ENCODE assay signal across 20 cellular contexts in genomic region chr7:14851610-14852009, GRCh38. TPM values are rescaled to one million over a fixed set of nuclear protein-coding genes. Genes with fewer than 3 reads are reported as not detected.
DNase-seq lines count a peak whose midpoint lies in the region; ATAC-seq and TF ChIP-seq lines count a peak whose summit lies in the region.
"Had no signal": no experiment of that assay in that cellular context is flagged by ENCODE, and none has a peak within 500 bp of the region (broad histone marks: within the 10 kb centered on the region; RNA-seq: fewer than 3 reads in every experiment).

No MANE protein-coding gene starts in this region.

- H3K79me1 ChIP-seq in IMR-90 (ENCODE audit: low read depth in 1 of 2, low read length in 2 of 2) = no peaks in the 10 kb centered on the region

- no peaks in the 10 kb centered on the region for H3K36me3 ChIP-seq in IMR-90 (ENCODE audit: control insufficient read depth, insufficient read depth, low read length)
- H3K36me3 ChIP-seq: BLaER1 had no signal

- no peak overlapping the region for H2BK5ac ChIP-seq in IMR-90 (ENCODE audit: low read depth, low read length, poor library complexity, severe bottlenecking)

- POLR2A ChIA-PET in IMR-90 (lab: Charles Lee; ENCODE audit: unreplicated experiment) = no interaction called here

- no peaks in the 10 kb centered on the region for H4K20me1 ChIP-seq in IMR-90 (ENCODE audit: insufficient read depth, low read length)
- H4K20me1 ChIP-seq: BLaER1 had no signal

- H3K27ac ChIP-seq in IMR-90 (ENCODE audit: insufficient read depth, low read length) = no peak overlapping the region
- H3K27ac ChIP-seq: 22Rv1, BLaER1, PC-9, SK-N-MC had no signal

- no peaks in the 10 kb centered on the region for H3K9me1 ChIP-seq in IMR-90 (ENCODE audit: insufficient read depth, low read length)

- H2BK120ac ChIP-seq in IMR-90 (ENCODE audit: low read depth, low read length) = no peak overlapping the region

- no CpG with 5 or more reads among the region's 1 CpG for WGBS in IMR-90 (ENCODE audit: extremely low coverage in 2 of 2, insufficient read length in 1 of 2), 2 experiments

- peaks cover 18% of the 10 kb centered on the region for H3K4me1 Mint-ChIP-seq in chondrocyte (ENCODE audit: low read depth)
- H3K4me1 Mint-ChIP-seq: CD8-positive, alpha-beta memory T cell had no signal

- TF ChIP-seq CTCF in IMR-90 (conservative IDR thresholded peaks at IDR 0.05; ENCODE audit: low read depth, low read length) (no peak), chondrocyte (IDR thresholded peaks at IDR 0.05) (no peak)

- H4K8ac ChIP-seq in IMR-90 (ENCODE audit: low read depth in 2 of 2, low read length in 2 of 2) = no peak overlapping the region

- no peak for TF ChIP-seq RAD21 in IMR-90 (IDR thresholded peaks at IDR 0.05; ENCODE audit: low read length)

- no peak overlapping the region for H3K4me2 ChIP-seq in IMR-90 (ENCODE audit: low read depth, low read length)
- H3K4me2 ChIP-seq: BLaER1, GM23338, PC-9 had no signal

- dilution Hi-C loops in IMR-90 (cut with HindIII; ENCODE audit: low sequenced_read_pairs, unreplicated experiment) = no loop called here

- ATAC-seq in IMR-90 (ENCODE audit: low read depth) = no peak
- ATAC-seq in GM21381 (IDR thresholded peaks at IDR 0.05; ENCODE audit: unreplicated experiment) = no peak
- ATAC-seq: GM23338 had no signal

- H3K23ac ChIP-seq in IMR-90 (ENCODE audit: low read depth, low read length) = no peak overlapping the region

- no peak overlapping the region for H3K18ac ChIP-seq in IMR-90 (ENCODE audit: low read depth, low read length)

- no peak overlapping the region for H2AFZ ChIP-seq in IMR-90 (replicated peaks; ENCODE audit: low read length, poor library complexity)
- H2AFZ ChIP-seq: GM23338, PC-9 had no signal

- H2AK9ac ChIP-seq in IMR-90 (replicated peaks; ENCODE audit: low read depth, low read length, poor library complexity) = no peak overlapping the region

- no peak overlapping the region for H4K5ac ChIP-seq in IMR-90 (ENCODE audit: low read depth, low read length)

- H3K9ac ChIP-seq in IMR-90 (ENCODE audit: low read depth, low read length) = no peak overlapping the region
- H3K9ac ChIP-seq: BLaER1 had no signal

- no peaks in the 10 kb centered on the region for H3K9me3 ChIP-seq in IMR-90 (ENCODE audit: control insufficient read depth, insufficient read depth, low read length)
- H3K9me3 ChIP-seq: BLaER1 had no signal

- H3K27me3 Mint-ChIP-seq in chondrocyte (ENCODE audit: low read depth) = no peaks in the 10 kb centered on the region
- H3K27me3 Mint-ChIP-seq: CD8-positive, alpha-beta memory T cell had no signal

- no TSS peak for BruUV-seq in IMR-90 (replicated peaks; lab: Mats Ljungman, UMichigan)

- H3K27ac Mint-ChIP-seq in chondrocyte (ENCODE audit: unreplicated experiment) = peak overlapping the region; percentile 29
- H3K27ac Mint-ChIP-seq: CD8-positive, alpha-beta memory T cell; GM23338 had no signal

- no peak for TF ChIP-seq POLR2A in IMR-90 (IDR thresholded peaks at IDR 0.05; ENCODE audit: low read depth, low read length)

- H3K56ac ChIP-seq in IMR-90 (ENCODE audit: extremely low read depth, insufficient read depth, low read length) = no peak overlapping the region

- DNase-seq in DMS 273 (lab: John Stamatoyannopoulos, UW; ENCODE audit: unreplicated experiment) (peak; percentile 18), DMS 273 treated with DMSO at 0.1 percent for 48 hours (lab: John Stamatoyannopoulos, UW) (no peak), IMR-90 (peak; percentile 12), chondrocyte (ENCODE audit: low spot score) (no peak), skeletal muscle cell (ENCODE audit: low read depth) (peak; percentile 25), glomerular visceral epithelial cell (ENCODE audit: extremely low spot score) (no peak), retina (no peak)
- DNase-seq: CD8-positive, alpha-beta memory T cell; Kasumi-1; NCI-H1436; NCI-H2081; NCI-H446 treated with DMSO at 0.1 percent for 48 hours; NCI-H774; PC-9 had no signal

- no peak overlapping the region for H2BK15ac ChIP-seq in IMR-90 (ENCODE audit: low read depth, low read length)

- CTCF ChIA-PET in IMR-90 (lab: Yijun Ruan, JAX) = no interaction called here

- H3K4me3 Mint-ChIP-seq in chondrocyte (ENCODE audit: unreplicated experiment) = no peak overlapping the region
- H3K4me3 Mint-ChIP-seq: CD8-positive, alpha-beta memory T cell; GM23338 had no signal

- H3K4me1 ChIP-seq in IMR-90 (ENCODE audit: control insufficient read depth, insufficient read depth, low read length) = no peaks in the 10 kb centered on the region
- H3K4me1 ChIP-seq: BLaER1 had no signal

- in situ Hi-C loops in IMR-90 (cut with MboI; ENCODE audit: low sequenced_read_pairs) = no loop called here

- no peaks in the 10 kb centered on the region for H3K9me3 Mint-ChIP-seq in chondrocyte (ENCODE audit: low read depth)

- no peaks in the 10 kb centered on the region for H3K27me3 ChIP-seq in IMR-90 (ENCODE audit: control insufficient read depth, insufficient read depth, low read length)
- H3K27me3 ChIP-seq: BLaER1 had no signal

- H2BK20ac ChIP-seq in IMR-90 (ENCODE audit: low read depth, low read length) = no peak overlapping the region

- H4K91ac ChIP-seq in IMR-90 (ENCODE audit: insufficient read depth, low read depth, low read length) = no peak overlapping the region

- no peak overlapping the region for H3K14ac ChIP-seq in IMR-90 (replicated peaks; ENCODE audit: low read depth, low read length)

- H3K4me3 ChIP-seq in IMR-90 (ENCODE audit: insufficient read depth, low read depth, low read length) (no peak overlapping the region), skeletal muscle cell (ENCODE audit: low read depth, low read length) (no peak overlapping the region)
- H3K4me3 ChIP-seq: BLaER1, GM23338, PC-9, SK-N-MC had no signal

- H2AK5ac ChIP-seq in IMR-90 (ENCODE audit: low read depth, low read length) = no peak overlapping the region

- intact Hi-C loops in IMR-90 (cut with micrococcal nuclease) = no loop called here

- H3K36me3 Mint-ChIP-seq in chondrocyte (ENCODE audit: low read depth) = no peaks in the 10 kb centered on the region
- H3K36me3 Mint-ChIP-seq: CD8-positive, alpha-beta memory T cell had no signal

- no peak overlapping the region for H3K4ac ChIP-seq in IMR-90 (ENCODE audit: low read depth, low read length)

TF ChIP-seq in IMR-90, 13 proteins besides CTCF, POLR2A, EP300 and RAD21:
- no peak for TF ChIP-seq RFX5 (IDR thresholded peaks at IDR 0.05; ENCODE audit: low read depth, low read length)
- no peak for TF ChIP-seq CEBPB (IDR thresholded peaks at IDR 0.05; ENCODE audit: low read depth, low read length)
- TF ChIP-seq CHD1 (IDR thresholded peaks at IDR 0.05; ENCODE audit: low read depth, low read length) = no peak
- no peak for TF ChIP-seq NFE2L2 (IDR thresholded peaks at IDR 0.05; ENCODE audit: low read depth, low read length)
- no peak for TF ChIP-seq FOS (IDR thresholded peaks at IDR 0.05; ENCODE audit: low read depth, low read length)

RNA-seq across cellular contexts. Expression of gene DGKB, which starts 50.9 kb away (rescaled TPM):
- total RNA-seq in IMR-90 (2012; rRNA removed) (under 0.01 TPM in 1 of 2 replicates, not detected in the other), chondrocyte (0.13 to 0.60 TPM (median 0.41 TPM) in 3 replicates)
- not detected in 2 replicates for polyA plus RNA-seq in IMR-90 (2012; rRNA removed)
- not detected in 2 replicates for polyA plus RNA-seq in IMR-90 (2012; cell fraction: cytosol; rRNA removed)
- polyA plus RNA-seq in IMR-90 (2012; cell fraction: nucleus; rRNA removed; ENCODE audit: low replicate concordance) = not detected in 2 replicates
- total RNA-seq: CD8-positive, alpha-beta memory T cell; T-helper 1 cell treated with Interleukin-12 subunit alpha and Interleukin-12 subunit beta and Interleukin-4 antibody, amounts not matched to agents 30 ng/mL and 1 ng/mL, for 36 hours had no signal
- polyA plus RNA-seq: CD8-positive, alpha-beta memory T cell had no signal

Comparison
In these comparisons a context has a peak if more than half of its experiments do, and no peak if none do; other contexts are left out.
1. DNase-seq: peak in DMS 273 (single experiment), IMR-90 (single experiment) and skeletal muscle cell (single experiment); none in DMS 273 treated with DMSO at 0.1 percent for 48 hours (single experiment), chondrocyte (single experiment), glomerular visceral epithelial cell (single experiment) and retina (single experiment).